Comparison of ENCODE assay signal across 16 cellular contexts in genomic region chr2:30325542-30326328, GRCh38.
A peak's percentile ranks its signal among the peaks of the same experiment; 100 is the strongest.
DNase-seq lines count a peak whose midpoint lies in the region; ATAC-seq, FAIRE-seq and TF ChIP-seq lines count a peak whose summit lies in the region.
"Had no signal": no experiment of that assay in that cellular context is flagged by ENCODE, and none has a peak within 500 bp of the region (broad histone marks: within the 10 kb centered on the region; RNA-seq: fewer than 3 reads in every experiment).

No MANE protein-coding gene starts in this region.

- H2AK5ac ChIP-seq in trophoblast cell (ENCODE audit: low read length) = no peak overlapping the region

- H3K36me3 ChIP-seq in trophoblast cell (ENCODE audit: control insufficient read depth in 1 of 2, insufficient read depth in 2 of 2, low read length in 2 of 2) (no peaks in the 10 kb centered on the region), Peyer's patch (no peaks in the 10 kb centered on the region)
- H3K36me3 ChIP-seq: heart left ventricle, lower lobe of right lung had no signal

- H3K79me2 ChIP-seq in trophoblast cell (ENCODE audit: control insufficient read depth, insufficient read depth, low read length, poor library complexity) = no peaks in the 10 kb centered on the region

- H3K4me2 ChIP-seq in trophoblast cell (ENCODE audit: low read length) = no peak overlapping the region

- H3K27me3 Mint-ChIP-seq in activated CD4-positive, alpha-beta T cell treated with anti-CD3 and anti-CD28 coated beads, Interleukin-2, amount 10 ng/mL, durations not matched to agents 7 days and 5 days = no peaks in the 10 kb centered on the region
- H3K27me3 Mint-ChIP-seq in activated T-helper 17 cell treated with anti-CD3 and anti-CD28 coated beads, Interleukin-2, amount 50 U/mL, for 72 hours = no peaks in the 10 kb centered on the region
- H3K27me3 Mint-ChIP-seq in mesothelial cell of epicardium (ENCODE audit: low read depth) = no peaks in the 10 kb centered on the region

- no CpG with 5 or more reads among the region's 4 CpGs for WGBS in trophoblast cell (ENCODE audit: extremely low coverage, insufficient coverage, insufficient read length)

- H2BK12ac ChIP-seq in trophoblast cell (ENCODE audit: low read length) = no peak overlapping the region

- FAIRE-seq in H54 (lab: Jason Lieb, UNC) = no peak
- FAIRE-seq: bronchial epithelial cell, GM12892 had no signal

- no peak overlapping the region for H4K8ac ChIP-seq in trophoblast cell (ENCODE audit: low read depth, low read length)

- no peak overlapping the region for H3K14ac ChIP-seq in trophoblast cell (ENCODE audit: low read length)

- H3K4me3 Mint-ChIP-seq in activated CD4-positive, alpha-beta T cell treated with anti-CD3 and anti-CD28 coated beads, Interleukin-2, amount 10 ng/mL, durations not matched to agents 7 days and 5 days = no peak overlapping the region
- H3K4me3 Mint-ChIP-seq in activated T-helper 17 cell treated with anti-CD3 and anti-CD28 coated beads, Interleukin-2, amount 50 U/mL, for 72 hours = no peak overlapping the region
- no peak overlapping the region for H3K4me3 Mint-ChIP-seq in mesothelial cell of epicardium

- H3K4ac ChIP-seq in trophoblast cell (ENCODE audit: low read depth, low read length) = no peak overlapping the region

- H3K27me3 ChIP-seq in trophoblast cell (ENCODE audit: insufficient read depth, low read length) = no peaks in the 10 kb centered on the region
- H3K27me3 ChIP-seq in Peyer's patch = no peaks in the 10 kb centered on the region
- H3K27me3 ChIP-seq: heart left ventricle had no signal

- TF ChIP-seq POLR2A in Peyer's patch (IDR thresholded peaks at IDR 0.05) (no peak), H54 (IDR thresholded peaks at IDR 0.05; ENCODE audit: low read depth, low read length) (no peak)

- H4K12ac ChIP-seq in trophoblast cell (ENCODE audit: low read depth, low read length) = no peak overlapping the region

- CTCF ChIA-PET in activated CD4-positive, alpha-beta T cell treated with anti-CD3 and anti-CD28 coated beads, Interleukin-2, amount 10 ng/mL, durations not matched to agents 7 days and 5 days (lab: Charles Lee) = interaction anchor here (1.1 to 1.7 kb wide), 3 partner anchors 9 to 68 kb away, joined by 3 to 4 read pairs (median 4); no protein-coding TSS in a partner anchor

- no peaks in the 10 kb centered on the region for H3K36me3 Mint-ChIP-seq in activated CD4-positive, alpha-beta T cell treated with anti-CD3 and anti-CD28 coated beads, Interleukin-2, amount 10 ng/mL, durations not matched to agents 7 days and 5 days (ENCODE audit: low read depth)
- H3K36me3 Mint-ChIP-seq in activated T-helper 17 cell treated with anti-CD3 and anti-CD28 coated beads, Interleukin-2, amount 50 U/mL, for 72 hours (ENCODE audit: low read depth) = no peaks in the 10 kb centered on the region
- H3K36me3 Mint-ChIP-seq in mesothelial cell of epicardium = no peaks in the 10 kb centered on the region

- H4K91ac ChIP-seq in trophoblast cell (ENCODE audit: low read depth, low read length) = no peak overlapping the region

- H3K4me1 Mint-ChIP-seq in activated CD4-positive, alpha-beta T cell treated with anti-CD3 and anti-CD28 coated beads, Interleukin-2, amount 10 ng/mL, durations not matched to agents 7 days and 5 days = peaks cover 15% of the 10 kb centered on the region
- H3K4me1 Mint-ChIP-seq in activated T-helper 17 cell treated with anti-CD3 and anti-CD28 coated beads, Interleukin-2, amount 50 U/mL, for 72 hours = peaks cover 3% of the 10 kb centered on the region
- H3K4me1 Mint-ChIP-seq in mesothelial cell of epicardium = no peaks in the 10 kb centered on the region

- no peak for TF ChIP-seq CTCF in Peyer's patch (IDR thresholded peaks at IDR 0.05)
- TF ChIP-seq CTCF in mesothelial cell of epicardium (IDR thresholded peaks at IDR 0.05; ENCODE audit: unreplicated experiment) = no peak

- H3K9me3 Mint-ChIP-seq in activated CD4-positive, alpha-beta T cell treated with anti-CD3 and anti-CD28 coated beads, Interleukin-2, amount 10 ng/mL, durations not matched to agents 7 days and 5 days = no peaks in the 10 kb centered on the region
- no peaks in the 10 kb centered on the region for H3K9me3 Mint-ChIP-seq in activated T-helper 17 cell treated with anti-CD3 and anti-CD28 coated beads, Interleukin-2, amount 50 U/mL, for 72 hours
- no peaks in the 10 kb centered on the region for H3K9me3 Mint-ChIP-seq in mesothelial cell of epicardium

- no peak overlapping the region for H2AFZ ChIP-seq in trophoblast cell (ENCODE audit: insufficient read depth, low read length, poor library complexity)

- ATAC-seq in HG02610 (IDR thresholded peaks at IDR 0.05; ENCODE audit: unreplicated experiment) = peak; percentile 60
- ATAC-seq in activated T-helper 17 cell treated with anti-CD3 and anti-CD28 coated beads, Interleukin-2, amount 50 U/mL, for 72 hours (replicated peaks) = peak; percentile 67
- ATAC-seq: heart left ventricle, PC-3 had no signal

- no peak overlapping the region for H2BK5ac ChIP-seq in trophoblast cell (ENCODE audit: low read depth, low read length, poor library complexity)

- no peak overlapping the region for H3K4me3 ChIP-seq in trophoblast cell (ENCODE audit: low read depth, low read length)
- H3K4me3 ChIP-seq in Peyer's patch = no peak overlapping the region
- H3K4me3 ChIP-seq: heart left ventricle, lower lobe of right lung had no signal

- POLR2A ChIA-PET in activated CD4-positive, alpha-beta T cell treated with anti-CD3 and anti-CD28 coated beads, Interleukin-2, amount 10 ng/mL, durations not matched to agents 7 days and 5 days (lab: Charles Lee) = no interaction called here

- H3K9ac ChIP-seq in trophoblast cell (ENCODE audit: low read length) = no peak overlapping the region

- H3K23ac ChIP-seq in trophoblast cell (ENCODE audit: low read length) = no peak overlapping the region

- no peak overlapping the region for H2BK120ac ChIP-seq in trophoblast cell (ENCODE audit: insufficient read depth, low read length, poor library complexity)

- H3K4me1 ChIP-seq in trophoblast cell (ENCODE audit: control insufficient read depth in 1 of 2, insufficient read depth in 2 of 2, low read length in 2 of 2) (no peaks in the 10 kb centered on the region), Peyer's patch (no peaks in the 10 kb centered on the region)
- H3K4me1 ChIP-seq: lower lobe of right lung had no signal

- no peaks in the 10 kb centered on the region for H3K9me3 ChIP-seq in trophoblast cell (ENCODE audit: insufficient read depth, low read depth, low read length)
- H3K9me3 ChIP-seq in Peyer's patch = no peaks in the 10 kb centered on the region
- H3K9me3 ChIP-seq: heart left ventricle, lower lobe of right lung had no signal

- peak overlapping the region; percentile 31 for H3K27ac Mint-ChIP-seq in activated CD4-positive, alpha-beta T cell treated with anti-CD3 and anti-CD28 coated beads, Interleukin-2, amount 10 ng/mL, durations not matched to agents 7 days and 5 days
- peak overlapping the region; percentile 82 for H3K27ac Mint-ChIP-seq in activated T-helper 17 cell treated with anti-CD3 and anti-CD28 coated beads, Interleukin-2, amount 50 U/mL, for 72 hours
- no peak overlapping the region for H3K27ac Mint-ChIP-seq in mesothelial cell of epicardium

- no peaks in the 10 kb centered on the region for H3K79me1 ChIP-seq in trophoblast cell (ENCODE audit: low read length)

- H3K18ac ChIP-seq in trophoblast cell (ENCODE audit: low read length) = no peak overlapping the region

- no peak overlapping the region for H3K27ac ChIP-seq in trophoblast cell (ENCODE audit: low read depth, low read length)
- H3K27ac ChIP-seq in Peyer's patch = peak overlapping the region in 1 of 4 donors; percentile 43
- H3K27ac ChIP-seq: heart left ventricle, lower lobe of right lung had no signal

- DNase-seq in activated CD4-positive, alpha-beta T cell treated with anti-CD3 and anti-CD28 coated beads, Interleukin-2, amount 10 ng/mL, durations not matched to agents 7 days and 5 days = no peak
- DNase-seq in activated CD4-positive, alpha-beta T cell treated with anti-CD3 and anti-CD28 coated beads for 1 hour = no peak
- peak; percentile 87 to 90 for DNase-seq in trophoblast cell
- DNase-seq in Peyer's patch = no peak
- no peak for DNase-seq in H54 (ENCODE audit: insufficient read length, low spot score)
- DNase-seq in mesothelial cell of epicardium (ENCODE audit: low spot score in 2 of 2, unreplicated experiment in 2 of 2) = no peak
- DNase-seq: COR-L47, heart left ventricle, lower lobe of right lung, NCI-H1694 treated with DMSO at 0.1 percent for 48 hours, NCI-H446 treated with DMSO at 0.1 percent for 48 hours, PC-3 had no signal

Comparison
In these comparisons a context has a peak if more than half of its experiments do, and no peak if none do; other contexts are left out.
1. DNase-seq: peak in trophoblast cell (2 of 2); none in activated CD4-positive, alpha-beta T cell treated with anti-CD3 and anti-CD28 coated beads, Interleukin-2, amount 10 ng/mL, durations not matched to agents 7 days and 5 days (single experiment), activated CD4-positive, alpha-beta T cell treated with anti-CD3 and anti-CD28 coated beads for 1 hour (single experiment), Peyer's patch (0 of 3), H54 (single experiment) and mesothelial cell of epicardium (0 of 2).